ENCODE assay signal across 20 cellular contexts in genomic region chr2:202628646-202629213, GRCh38.
"Had no signal": no experiment of that assay in that cellular context is flagged by ENCODE, and none has a peak within 500 bp of the region (broad histone marks: within the 10 kb centered on the region; RNA-seq: fewer than 3 reads in every experiment).

No MANE protein-coding gene starts in this region.

- H3K4me1 ChIP-seq: foreskin keratinocyte, gastroesophageal sphincter, lower lobe of right lung had no signal

- H3K36me3 ChIP-seq: esophagus muscularis mucosa, gastroesophageal sphincter, heart left ventricle, left lung, lower lobe of right lung had no signal

- H3K9me3 Mint-ChIP-seq: immature natural killer cell had no signal

- H3K27ac ChIP-seq: coronary artery, dorsolateral prefrontal cortex, esophagus muscularis mucosa, foreskin keratinocyte, gastroesophageal sphincter, heart left ventricle, hepatocyte, left lung, lower lobe of right lung had no signal

- DNase-seq: dermis blood vessel endothelial cell; dorsolateral prefrontal cortex; effector CD4-positive, alpha-beta T cell; effector memory CD4-positive, alpha-beta T cell; foreskin keratinocyte; heart left ventricle; hypothalamus; immature natural killer cell; islet precursor cell; kidney; kidney glomerular epithelial cell; left lung; left ventricle myocardium superior; lower lobe of right lung; mesendoderm; midbrain had no signal

- H2AFZ ChIP-seq: hepatocyte had no signal

- H3K79me2 ChIP-seq: hepatocyte had no signal

- H3K27ac Mint-ChIP-seq: immature natural killer cell had no signal

- H3K4me2 ChIP-seq: hepatocyte had no signal

- H3K9me3 ChIP-seq: esophagus muscularis mucosa, gastroesophageal sphincter, heart left ventricle, left lung, lower lobe of right lung had no signal

- H3K27me3 ChIP-seq: dorsolateral prefrontal cortex, esophagus muscularis mucosa, foreskin keratinocyte, gastroesophageal sphincter, heart left ventricle, hepatocyte, left lung had no signal

- H3K36me3 Mint-ChIP-seq: immature natural killer cell had no signal

- ATAC-seq: foreskin keratinocyte, gastroesophageal sphincter, heart left ventricle, left lung, left ventricle myocardium superior had no signal

- H3K4me3 ChIP-seq: coronary artery, dorsolateral prefrontal cortex, esophagus muscularis mucosa, gastroesophageal sphincter, heart left ventricle, hepatocyte, left lung, lower lobe of right lung had no signal

- H3K4me3 Mint-ChIP-seq: immature natural killer cell had no signal
